In the genomic region with DNA sequence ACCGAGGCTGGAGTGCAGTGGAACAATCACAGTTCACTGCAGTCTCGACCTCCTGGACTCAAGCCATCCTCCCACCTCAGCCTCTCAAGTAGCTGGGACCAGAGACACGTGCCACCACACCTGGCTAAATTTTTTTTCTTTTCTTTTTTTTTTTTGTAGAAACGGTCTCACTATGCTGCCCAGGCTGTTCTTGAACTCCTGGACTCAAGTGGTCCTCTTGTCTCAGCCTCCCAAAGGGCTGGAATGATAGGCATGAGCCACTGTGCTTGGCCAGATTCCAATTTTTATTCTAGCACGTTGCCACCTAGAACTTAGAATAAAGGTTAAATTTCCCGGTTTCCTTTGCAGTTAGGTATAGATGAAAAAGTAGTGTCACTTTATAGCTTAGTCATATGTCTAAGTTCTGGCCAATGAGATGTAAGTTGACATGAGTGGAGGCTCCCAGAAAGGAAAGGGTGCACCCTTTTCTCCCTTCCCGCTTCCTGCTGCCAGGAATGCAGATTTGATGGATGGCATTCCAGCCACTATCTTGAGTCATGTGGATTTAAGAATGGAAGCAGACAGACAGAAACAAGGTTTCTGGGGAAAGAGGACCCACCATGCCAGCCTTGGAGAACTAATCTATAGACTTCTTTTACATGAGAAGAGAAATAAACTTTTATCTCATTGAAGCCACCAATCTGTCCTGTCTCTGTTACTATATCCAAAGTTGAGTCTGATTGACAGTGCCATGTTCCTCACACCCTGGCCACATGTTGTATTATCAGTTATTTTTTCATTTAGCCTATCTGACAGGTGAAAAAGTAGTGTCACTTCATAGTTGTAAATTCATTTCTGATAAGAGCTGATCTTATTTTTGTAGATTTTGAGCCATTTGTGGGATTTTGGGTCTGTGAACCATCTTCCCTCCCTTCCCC, we compare ENCODE assay signal across 1 cellular context.
A peak's percentile ranks its signal among the peaks of the same experiment; 100 is the strongest.
TF ChIP-seq lines count a peak whose summit lies in the region.

No MANE protein-coding gene starts in this region.

TF ChIP-seq in A549, 52 proteins besides CTCF, POLR2A, EP300 and RAD21 (continued from another document):
- peak; percentile 72; the same call in 1 of the 2 replicates for TF ChIP-seq HOXB13 (CRISPR knock-in tag; IDR thresholded peaks at IDR 0.05; ENCODE audit: low read depth)
- TF ChIP-seq KDM5A (IDR thresholded peaks at IDR 0.05) = no peak
- no peak for TF ChIP-seq ESRRA (IDR thresholded peaks at IDR 0.05; ENCODE audit: borderline replicate concordance, low read length)
- TF ChIP-seq, protein P1, sequence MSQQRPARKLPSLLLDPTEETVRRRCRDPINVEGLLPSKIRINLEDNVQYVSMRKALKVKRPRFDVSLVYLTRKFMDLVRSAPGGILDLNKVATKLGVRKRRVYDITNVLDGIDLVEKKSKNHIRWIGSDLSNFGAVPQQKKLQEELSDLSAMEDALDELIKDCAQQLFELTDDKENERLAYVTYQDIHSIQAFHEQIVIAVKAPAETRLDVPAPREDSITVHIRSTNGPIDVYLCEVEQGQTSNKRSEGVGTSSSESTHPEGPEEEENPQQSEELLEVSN (IDR thresholded peaks at IDR 0.05; ENCODE audit: borderline replicate concordance, low read depth) = peak; percentile 94
- no peak for TF ChIP-seq RFX5 (IDR thresholded peaks at IDR 0.05)
- no peak for TF ChIP-seq NPAS2 (CRISPR knock-in tag; IDR thresholded peaks at IDR 0.05; ENCODE audit: borderline replicate concordance)
- TF ChIP-seq SMC3 (IDR thresholded peaks at IDR 0.05) = no peak
- TF ChIP-seq CEBPB (IDR thresholded peaks at IDR 0.05) = no peak
- no peak for TF ChIP-seq NR3C1 (IDR thresholded peaks at IDR 0.05)
- no peak for TF ChIP-seq SREBF2 (IDR thresholded peaks at IDR 0.05)
- TF ChIP-seq, protein P2, sequence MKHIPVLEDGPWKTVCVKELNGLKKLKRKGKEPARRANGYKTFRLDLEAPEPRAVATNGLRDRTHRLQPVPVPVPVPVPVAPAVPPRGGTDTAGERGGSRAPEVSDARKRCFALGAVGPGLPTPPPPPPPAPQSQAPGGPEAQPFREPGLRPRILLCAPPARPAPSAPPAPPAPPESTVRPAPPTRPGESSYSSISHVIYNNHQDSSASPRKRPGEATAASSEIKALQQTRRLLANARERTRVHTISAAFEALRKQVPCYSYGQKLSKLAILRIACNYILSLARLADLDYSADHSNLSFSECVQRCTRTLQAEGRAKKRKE (CRISPR knock-in tag; IDR thresholded peaks at IDR 0.05; ENCODE audit: low read depth) = 0 out of 2 replicates have a peak, but pooled peaks have one; percentile 48
- TF ChIP-seq, protein P3, sequence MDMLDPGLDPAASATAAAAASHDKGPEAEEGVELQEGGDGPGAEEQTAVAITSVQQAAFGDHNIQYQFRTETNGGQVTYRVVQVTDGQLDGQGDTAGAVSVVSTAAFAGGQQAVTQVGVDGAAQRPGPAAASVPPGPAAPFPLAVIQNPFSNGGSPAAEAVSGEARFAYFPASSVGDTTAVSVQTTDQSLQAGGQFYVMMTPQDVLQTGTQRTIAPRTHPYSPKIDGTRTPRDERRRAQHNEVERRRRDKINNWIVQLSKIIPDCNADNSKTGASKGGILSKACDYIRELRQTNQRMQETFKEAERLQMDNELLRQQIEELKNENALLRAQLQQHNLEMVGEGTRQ (IDR thresholded peaks at IDR 0.05) = peak; percentile 44; the same call in 1 of the 2 replicates
- peak; percentile 100 for TF ChIP-seq HOXB5 (CRISPR knock-in tag; IDR thresholded peaks at IDR 0.05)
- TF ChIP-seq FOXS1 (CRISPR knock-in tag; IDR thresholded peaks at IDR 0.05) = peak; percentile 81
- no peak for TF ChIP-seq HDAC2 (IDR thresholded peaks at IDR 0.05)
- TF ChIP-seq HOXA7 (CRISPR knock-in tag; IDR thresholded peaks at IDR 0.05) = no peak
- no peak for TF ChIP-seq CBX2 (IDR thresholded peaks at IDR 0.05; ENCODE audit: borderline replicate concordance, low read depth)
- 0 out of 2 replicates have a peak, but pooled peaks have one; percentile 23 for TF ChIP-seq MYC (IDR thresholded peaks at IDR 0.05; ENCODE audit: borderline replicate concordance, low read length)
- TF ChIP-seq, protein P4, sequence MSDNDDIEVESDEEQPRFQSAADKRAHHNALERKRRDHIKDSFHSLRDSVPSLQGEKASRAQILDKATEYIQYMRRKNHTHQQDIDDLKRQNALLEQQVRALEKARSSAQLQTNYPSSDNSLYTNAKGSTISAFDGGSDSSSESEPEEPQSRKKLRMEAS (IDR thresholded peaks at IDR 0.05) = peak; percentile 92
- TF ChIP-seq POLR2AphosphoS2 (conservative IDR thresholded peaks at IDR 0.05; ENCODE audit: low read length) = no peak
- no peak for TF ChIP-seq JUNB (IDR thresholded peaks at IDR 0.05)
- TF ChIP-seq CBX8 (IDR thresholded peaks at IDR 0.05) = no peak
- no peak for TF ChIP-seq ZSCAN20 (CRISPR knock-in tag; IDR thresholded peaks at IDR 0.05)
